ENCODE assay signal across 1 cellular context in genomic region chr11:66845876-66846212, GRCh38.
TF ChIP-seq lines count a peak whose summit lies in the region.

No MANE protein-coding gene starts in this region.

TF ChIP-seq in SK-N-SH treated with all-trans-retinoic acid at 6 μM for 48 hours, 23 proteins besides CTCF, POLR2A, EP300 and RAD21 (continued from another document):
- no peak for TF ChIP-seq TSHZ2 (CRISPR knock-in tag; IDR thresholded peaks at IDR 0.05)
- TF ChIP-seq OSR1 (CRISPR knock-in tag; IDR thresholded peaks at IDR 0.05): no peak
- no peak for TF ChIP-seq SNAI2 (CRISPR knock-in tag; IDR thresholded peaks at IDR 0.05)
- no peak for TF ChIP-seq CSRNP3 (CRISPR knock-in tag; IDR thresholded peaks at IDR 0.05)
- TF ChIP-seq BACH2 (CRISPR knock-in tag; IDR thresholded peaks at IDR 0.05; ENCODE audit: borderline replicate concordance): no peak
